Comparison of ENCODE assay signal across 18 cellular contexts in genomic region chr10:94218496-94219183, GRCh38.
DNase-seq lines count a peak whose midpoint lies in the region; ATAC-seq, FAIRE-seq and TF ChIP-seq lines count a peak whose summit lies in the region.
"Had no signal": no experiment of that assay in that cellular context is flagged by ENCODE, and none has a peak within 500 bp of the region (broad histone marks: within the 10 kb centered on the region; RNA-seq: fewer than 3 reads in every experiment).

No MANE protein-coding gene starts in this region.

- no peaks in the 10 kb centered on the region for H3K27me3 Mint-ChIP-seq in astrocyte (ENCODE audit: low read depth, unreplicated experiment)
- H3K27me3 Mint-ChIP-seq: CD4-positive, CD25-positive, alpha-beta regulatory T cell had no signal

- no peak overlapping the region for H3K27ac Mint-ChIP-seq in astrocyte (ENCODE audit: unreplicated experiment)
- H3K27ac Mint-ChIP-seq: CD4-positive, CD25-positive, alpha-beta regulatory T cell had no signal

- peaks cover 4% of the 10 kb centered on the region for H3K4me1 Mint-ChIP-seq in astrocyte (ENCODE audit: low read depth, unreplicated experiment)
- H3K4me1 Mint-ChIP-seq: CD4-positive, CD25-positive, alpha-beta regulatory T cell had no signal

- H4K20me1 ChIP-seq in astrocyte (ENCODE audit: insufficient read depth, low read length) = no peaks in the 10 kb centered on the region

- H3K4me2 ChIP-seq in astrocyte (ENCODE audit: low read length) = no peak overlapping the region

- peak; percentile 99 for FAIRE-seq in A204.1 (lab: Jason Lieb, UNC)
- no peak for FAIRE-seq in astrocyte (lab: Jason Lieb, UNC)

- H3K4me3 Mint-ChIP-seq in astrocyte (ENCODE audit: unreplicated experiment) = no peak overlapping the region
- H3K4me3 Mint-ChIP-seq: CD4-positive, CD25-positive, alpha-beta regulatory T cell had no signal

- H3K27me3 ChIP-seq in astrocyte (ENCODE audit: insufficient read depth, low read length) (no peaks in the 10 kb centered on the region), suprapubic skin (no peaks in the 10 kb centered on the region)
- H3K27me3 ChIP-seq: MG63, Peyer's patch had no signal

- no peak for TF ChIP-seq EP300 in suprapubic skin (IDR thresholded peaks at IDR 0.05)

- TF ChIP-seq CTCF in astrocyte (IDR thresholded peaks at IDR 0.05; ENCODE audit: insufficient read depth, low read depth, low read length) = no peak
- TF ChIP-seq CTCF in suprapubic skin (IDR thresholded peaks at IDR 0.05) = no peak

- H3K9me3 ChIP-seq in astrocyte (ENCODE audit: insufficient read depth, low read depth, low read length) = no peaks in the 10 kb centered on the region
- no peaks in the 10 kb centered on the region for H3K9me3 ChIP-seq in suprapubic skin
- H3K9me3 ChIP-seq: MG63, Peyer's patch had no signal

- H3K36me3 Mint-ChIP-seq in astrocyte (ENCODE audit: low read depth, unreplicated experiment) = no peaks in the 10 kb centered on the region
- H3K36me3 Mint-ChIP-seq: CD4-positive, CD25-positive, alpha-beta regulatory T cell had no signal

- no peak overlapping the region for H2AFZ ChIP-seq in astrocyte (ENCODE audit: low read depth, low read length)

- no peaks in the 10 kb centered on the region for H3K9me3 Mint-ChIP-seq in astrocyte (ENCODE audit: unreplicated experiment)
- H3K9me3 Mint-ChIP-seq: CD4-positive, CD25-positive, alpha-beta regulatory T cell had no signal

- no peak for TF ChIP-seq POLR2A in suprapubic skin (IDR thresholded peaks at IDR 0.05)

- no peak overlapping the region for H3K9ac ChIP-seq in astrocyte (ENCODE audit: low read length)

- H3K4me1 ChIP-seq in astrocyte (ENCODE audit: insufficient read depth, low read length) (no peaks in the 10 kb centered on the region), suprapubic skin (no peaks in the 10 kb centered on the region)
- H3K4me1 ChIP-seq: Peyer's patch had no signal

- DNase-seq in GM03348 (ENCODE audit: low spot score) (peak; percentile 28), astrocyte (ENCODE audit: low read depth) (peak; percentile 40), hepatic stellate cell (ENCODE audit: low spot score) (peak; percentile 54), suprapubic skin (ENCODE audit: low spot score in 2 of 2) (no peak)
- no peak for DNase-seq in stimulated activated CD4-positive, alpha-beta T cell treated with anti-CD3 and anti-CD28 coated beads, Interleukin-1b, Interleukin-23, amount 100 ng/mL, for 48 hours
- no peak for DNase-seq in activated CD4-positive, alpha-beta T cell treated with anti-CD3 and anti-CD28 coated beads, Interleukin-2, amount 50 U/mL, for 1 hour
- DNase-seq: CD4-positive, CD25-positive, alpha-beta regulatory T cell; GDM1; GOT3; KG1; MG63; NCI-H1105 treated with DMSO at 0.1 percent for 48 hours; NCI-H187; NCI-H510A treated with DMSO at 0.1 percent for 48 hours; Peyer's patch; SHP77 treated with DMSO at 0.1 percent for 48 hours had no signal

- H3K4me3 ChIP-seq in astrocyte (ENCODE audit: insufficient read depth, low read depth, low read length) (no peak overlapping the region), suprapubic skin (no peak overlapping the region)
- H3K4me3 ChIP-seq: MG63, Peyer's patch had no signal

- WGBS in suprapubic skin = 82% methylated on average over 2 of the region's 2 CpGs

- no peaks in the 10 kb centered on the region for H3K79me2 ChIP-seq in astrocyte (ENCODE audit: insufficient read depth, low read length)

- H3K36me3 ChIP-seq in astrocyte (ENCODE audit: insufficient read depth, low read length) (no peaks in the 10 kb centered on the region), suprapubic skin (no peaks in the 10 kb centered on the region)
- H3K36me3 ChIP-seq: MG63, Peyer's patch had no signal

- H3K27ac ChIP-seq in astrocyte (ENCODE audit: low read depth, low read length) = no peak overlapping the region
- H3K27ac ChIP-seq in suprapubic skin = no peak overlapping the region
- H3K27ac ChIP-seq: Peyer's patch had no signal

- ATAC-seq in HG03432 (IDR thresholded peaks at IDR 0.05; ENCODE audit: unreplicated experiment) = no peak

Comparison
In these comparisons a context has a peak if more than half of its experiments do, and no peak if none do; other contexts are left out.
1. DNase-seq: peak in GM03348 (single experiment), astrocyte (single experiment) and hepatic stellate cell (single experiment); none in stimulated activated CD4-positive, alpha-beta T cell treated with anti-CD3 and anti-CD28 coated beads, Interleukin-1b, Interleukin-23, amount 100 ng/mL, for 48 hours (single experiment), activated CD4-positive, alpha-beta T cell treated with anti-CD3 and anti-CD28 coated beads, Interleukin-2, amount 50 U/mL, for 1 hour (single experiment) and suprapubic skin (0 of 2).